In genomic region chr10:29529146-29529545, GRCh38 we compare ENCODE assay signal across 28 cellular contexts.
"Had no signal": no experiment of that assay in that cellular context is flagged by ENCODE, and none has a peak within 500 bp of the region (broad histone marks: within the 10 kb centered on the region; RNA-seq: fewer than 3 reads in every experiment).

No MANE protein-coding gene starts in this region.

- H3K4me3 ChIP-seq: adrenal gland, breast epithelium, MG63, SJCRH30 had no signal

- H3K4me1 ChIP-seq: adrenal gland, breast epithelium, SJCRH30 had no signal

- H3K4me1 Mint-ChIP-seq: activated naive CD4-positive, alpha-beta T cell treated with anti-CD3 and anti-CD28 coated beads, Interleukin-2, amount 10 ng/mL, durations not matched to agents 7 days and 5 days; activated naive CD8-positive, alpha-beta T cell treated with anti-CD3 and anti-CD28 coated beads, Interleukin-2, amount 10 ng/mL, durations not matched to agents 7 days and 5 days had no signal

- H3K27me3 Mint-ChIP-seq: activated CD8-positive, alpha-beta T cell treated with anti-CD3 and anti-CD28 coated beads for 36 hours; activated naive CD4-positive, alpha-beta T cell treated with anti-CD3 and anti-CD28 coated beads, Interleukin-2, amount 10 ng/mL, durations not matched to agents 7 days and 5 days; activated naive CD8-positive, alpha-beta T cell treated with anti-CD3 and anti-CD28 coated beads, Interleukin-2, amount 10 ng/mL, durations not matched to agents 7 days and 5 days had no signal

- ATAC-seq: activated CD4-positive, CD25-positive, alpha-beta regulatory T cell treated with anti-CD3 and anti-CD28 coated beads, Interleukin-2, amount 50 U/mL, for 24 hours; activated CD8-positive, alpha-beta T cell treated with anti-CD3 and anti-CD28 coated beads for 36 hours; activated T-cell treated with anti-CD3 and anti-CD28 coated beads, Interleukin-2, amount 50 U/mL, for 72 hours; Panc1 had no signal

- H3K9me3 Mint-ChIP-seq: activated CD8-positive, alpha-beta T cell treated with anti-CD3 and anti-CD28 coated beads for 36 hours; activated naive CD4-positive, alpha-beta T cell treated with anti-CD3 and anti-CD28 coated beads, Interleukin-2, amount 10 ng/mL, durations not matched to agents 7 days and 5 days; activated naive CD8-positive, alpha-beta T cell treated with anti-CD3 and anti-CD28 coated beads, Interleukin-2, amount 10 ng/mL, durations not matched to agents 7 days and 5 days; activated T-cell treated with anti-CD3 and anti-CD28 coated beads, Interleukin-2, amount 50 U/mL, for 72 hours; activated T-helper 2 cell treated with anti-CD3 and anti-CD28 coated beads, Interferon-gamma antibody, Interleukin-2, Interleukin-4, amounts not matched to agents 10 μg/mL and 5 μg/mL and 100 μg/mL, durations not matched to agents 14 hours and 24 hours and 36 hours had no signal

- H3K27ac ChIP-seq: adrenal gland, breast epithelium, RWPE1, SJCRH30 had no signal

- H3K27ac Mint-ChIP-seq: activated CD8-positive, alpha-beta T cell treated with anti-CD3 and anti-CD28 coated beads for 36 hours; activated naive CD4-positive, alpha-beta T cell treated with anti-CD3 and anti-CD28 coated beads, Interleukin-2, amount 10 ng/mL, durations not matched to agents 7 days and 5 days; activated naive CD8-positive, alpha-beta T cell treated with anti-CD3 and anti-CD28 coated beads, Interleukin-2, amount 10 ng/mL, durations not matched to agents 7 days and 5 days; activated T-cell treated with anti-CD3 and anti-CD28 coated beads, Interleukin-2, amount 50 U/mL, for 72 hours; activated T-helper 2 cell treated with anti-CD3 and anti-CD28 coated beads, Interferon-gamma antibody, Interleukin-2, Interleukin-4, amounts not matched to agents 10 μg/mL and 5 μg/mL and 100 μg/mL, durations not matched to agents 14 hours and 24 hours and 36 hours had no signal

- H3K9me3 ChIP-seq: adrenal gland, breast epithelium, MG63, SJCRH30, SK-N-SH had no signal

- H3K4me3 Mint-ChIP-seq: activated CD8-positive, alpha-beta T cell treated with anti-CD3 and anti-CD28 coated beads for 36 hours; activated naive CD4-positive, alpha-beta T cell treated with anti-CD3 and anti-CD28 coated beads, Interleukin-2, amount 10 ng/mL, durations not matched to agents 7 days and 5 days; activated naive CD8-positive, alpha-beta T cell treated with anti-CD3 and anti-CD28 coated beads, Interleukin-2, amount 10 ng/mL, durations not matched to agents 7 days and 5 days; activated T-cell treated with anti-CD3 and anti-CD28 coated beads, Interleukin-2, amount 50 U/mL, for 72 hours had no signal

- DNase-seq: activated CD4-positive, alpha-beta T cell treated with anti-CD3 and anti-CD28 coated beads for 4 hours; activated CD8-positive, alpha-beta memory T cell treated with anti-CD3 and anti-CD28 coated beads, Interleukin-2, amount 50 U/mL, for 4 hours; activated CD8-positive, alpha-beta T cell treated with anti-CD3 and anti-CD28 coated beads for 36 hours; activated gamma-delta T cell treated with Interleukin-2 at 50 U/mL for 16 hours; activated naive CD4-positive, alpha-beta T cell treated with anti-CD3 and anti-CD28 coated beads, Interleukin-2, amount 10 ng/mL, durations not matched to agents 7 days and 5 days; activated naive CD8-positive, alpha-beta T cell treated with anti-CD3 and anti-CD28 coated beads, Interleukin-2, amount 10 ng/mL, durations not matched to agents 7 days and 5 days; activated T-cell treated with anti-CD3 and anti-CD28 coated beads, Interleukin-2, amount 50 U/mL, for 72 hours; aorta; caudate nucleus; MG63; NCI-H1105; NCI-H1436 treated with DMSO at 0.1 percent for 48 hours; NCI-H187; NCI-H2081; NCI-H510A treated with DMSO at 0.1 percent for 48 hours; NCI-H69; NK-92 treated with Interleukin-12 subunit alpha and Interleukin-12 subunit beta, amount 100 ng/mL, for 24 hours; OCI-M1; Right ventricle myocardium superior; SJCRH30; SK-N-SH; T-helper 1 cell had no signal

- H3K36me3 ChIP-seq: breast epithelium, MG63 had no signal

- H3K27me3 ChIP-seq: adrenal gland, breast epithelium, MG63, SJCRH30 had no signal
